In the genomic region with DNA sequence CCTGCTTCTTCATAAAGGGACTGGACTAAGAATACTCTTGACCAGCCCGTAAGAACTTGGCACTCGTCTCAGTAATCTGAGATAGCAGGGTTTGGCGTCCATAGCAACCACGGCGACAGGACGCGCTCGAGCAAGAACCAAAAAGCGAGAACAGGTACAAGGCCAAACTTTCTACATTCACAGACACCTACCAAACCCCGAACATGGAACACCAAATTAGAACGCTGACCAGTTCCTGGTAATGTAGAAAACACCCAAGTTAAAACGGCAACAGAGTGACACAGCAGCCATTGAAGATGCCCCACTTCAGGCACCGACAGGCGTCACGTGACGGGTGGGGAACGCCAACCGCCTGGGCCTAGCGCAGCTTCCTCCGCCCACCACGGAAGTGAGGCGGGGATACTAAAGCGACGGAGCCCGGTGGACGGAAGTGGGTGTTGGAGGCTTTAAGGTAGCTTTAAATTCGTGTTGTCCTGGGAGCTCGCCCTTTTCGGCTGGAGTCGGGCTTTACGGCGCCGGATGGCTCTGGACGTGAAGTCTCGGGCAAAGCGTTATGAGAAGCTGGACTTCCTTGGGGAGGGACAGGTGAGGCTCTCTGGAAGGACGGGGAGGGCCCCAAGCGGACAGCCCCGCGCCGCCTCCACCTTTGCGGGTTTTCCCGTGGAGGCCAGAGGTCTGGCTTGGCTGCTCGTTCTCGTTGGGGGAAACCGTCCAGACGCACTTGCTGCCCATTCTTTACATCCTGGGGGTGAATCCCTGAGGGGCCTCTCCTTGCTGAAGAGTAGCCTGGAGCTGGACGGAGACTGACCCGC, we compare ENCODE assay signal across 8 cellular contexts. TPM values are rescaled to one million over a fixed set of nuclear protein-coding genes. Genes with fewer than 3 reads are reported as not detected.
A peak's percentile ranks its signal among the peaks of the same experiment; 100 is the strongest.
DNase-seq lines count a peak whose midpoint lies in the region; ATAC-seq and TF ChIP-seq lines count a peak whose summit lies in the region.

CDK7 (plus strand) TSS at position 430 of the 812 bp plus-strand sequence; CDS start at position 520, 90 bp downstream.

- H3K27ac ChIP-seq in PC-9 (peak within 1 kb of the TSS; percentile 38), mucosa of rectum (ENCODE audit: low read depth in 2 of 2, low read length in 2 of 2) (peak within 1 kb of the TSS; percentile 71 to 86)

- peaks cover 25% of the 10 kb centered on the region for H3F3A ChIP-seq in PC-9 (ENCODE audit: insufficient read depth, low read depth)

- POLR2A ChIA-PET in PC-9 (lab: Charles Lee; ENCODE audit: unreplicated experiment), result interaction anchor here (0.6 to 1.0 kb wide), 7 partner anchors 18 to 262 kb away, joined by 3 to 40 read pairs (median 5); partner anchors contain the start of genes CCNB1 and CENPH

- H3K9me3 ChIP-seq in PC-9 (ENCODE audit: insufficient read depth, low read depth) (no peaks in the 10 kb centered on the region), mucosa of rectum (ENCODE audit: control insufficient read depth in 2 of 2, low read length in 2 of 2) (no peaks in the 10 kb centered on the region)

- peak; percentile 86 for TF ChIP-seq POLR2A in erythroblast (IDR thresholded peaks at IDR 0.05; ENCODE audit: low read length)

- peak; percentile 98 for ATAC-seq in GM21619 (IDR thresholded peaks at IDR 0.05; ENCODE audit: unreplicated experiment)

- H3K4me1 ChIP-seq in PC-9 (replicated peaks; ENCODE audit: insufficient read depth) (peaks cover 43% of the 10 kb centered on the region), mucosa of rectum (ENCODE audit: control insufficient read depth in 2 of 2, insufficient read depth in 2 of 2, low read length in 2 of 2) (peaks cover 11 to 15% of the 10 kb centered on the region in 2 donors)

- peak within 1 kb of the TSS; percentile 92 for H2AFZ ChIP-seq in PC-9

- no peaks in the 10 kb centered on the region for H3K27me3 ChIP-seq in PC-9 (ENCODE audit: insufficient read depth, low read depth)
- no peaks in the 10 kb centered on the region for H3K27me3 ChIP-seq in mucosa of rectum (ENCODE audit: control insufficient read depth in 2 of 2, insufficient read depth in 2 of 2, low read length in 2 of 2)

- DNase-seq in DMS153 (lab: John Stamatoyannopoulos, UW) (peak; percentile 44), PC-9 (peak; percentile 88 to 92), erythroblast (lab: John Stamatoyannopoulos, UW) (peak; percentile 95)
- DNase-seq in Jurkat, Clone E6-1 (ENCODE audit: low read depth, low spot score), result peak; percentile 79
- DNase-seq in activated T-cell treated with anti-CD3 and anti-CD28 coated beads, Interleukin-2, amount 50 U/mL, for 1 hour, result peak; percentile 89
- peak; percentile 94 for DNase-seq in stimulated activated CD8-positive, alpha-beta memory T cell treated with anti-CD3 and anti-CD28 coated beads, Interleukin-4, amount 100 ng/mL, for 48 hours

- peak within 1 kb of the TSS; percentile 96 for H3K4me3 ChIP-seq in Jurkat, Clone E6-1 (ENCODE audit: low read length)
- H3K4me3 ChIP-seq in PC-9 (peak within 1 kb of the TSS; percentile 72), mucosa of rectum (ENCODE audit: low read length in 2 of 2) (peak within 1 kb of the TSS; percentile 88 to 100)

- peak within 1 kb of the TSS; percentile 89 for H3K4me2 ChIP-seq in PC-9

- H3K36me3 ChIP-seq in PC-9 (ENCODE audit: low read depth), result peaks cover 8% of the 10 kb centered on the region; the same call in 1 of the 2 replicates
- H3K36me3 ChIP-seq in mucosa of rectum (ENCODE audit: control insufficient read depth in 2 of 2, insufficient read depth in 2 of 2, low read length in 2 of 2), result peaks cover 3 to 8% of the 10 kb centered on the region in 2 donors

- no peak for TF ChIP-seq CTCF in PC-9 (conservative IDR thresholded peaks at IDR 0.05)

- intact Hi-C loops in PC-9 (cut with micrococcal nuclease; ENCODE audit: unreplicated experiment), result no loop called here

- CTCF ChIA-PET in PC-9 (lab: Charles Lee), result no interaction called here

- H3K9ac ChIP-seq in mucosa of rectum (ENCODE audit: low read depth in 1 of 2, low read length in 2 of 2), result peak within 1 kb of the TSS; percentile 86 to 94

- H3K9me2 ChIP-seq in PC-9 (ENCODE audit: insufficient read depth), result no peaks in the 10 kb centered on the region

- no peaks in the 10 kb centered on the region for H4K20me1 ChIP-seq in PC-9 (ENCODE audit: insufficient read depth)

- H3K79me2 ChIP-seq in PC-9 (ENCODE audit: low read depth), result peaks cover 45% of the 10 kb centered on the region

- BruUV-seq in PC-9 (replicated peaks; lab: Mats Ljungman, UMichigan), result TSS peak; percentile 83

RNA-seq across cellular contexts. Expression of gene CDK7, which starts in this region (rescaled TPM):
- 76.1 TPM for polyA plus RNA-seq in Jurkat, Clone E6-1 (2012; ENCODE audit: insufficient read depth, insufficient read length)
- 51.6 and 60.5 TPM in 2 replicates for total RNA-seq in PC-9 (2021)

Comparison
In these comparisons a context has a peak if more than half of its experiments do, and no peak if none do; other contexts are left out.
1. Peak in every context shown above with its lines: DNase-seq, ATAC-seq, H3K4me3 ChIP-seq and H3K27ac ChIP-seq.
2. DNase-seq: peak in every context shown above with its lines; median percentile 95 in erythroblast; 94 in stimulated activated CD8-positive, alpha-beta memory T cell treated with anti-CD3 and anti-CD28 coated beads, Interleukin-4, amount 100 ng/mL, for 48 hours; 90 in PC-9; 89 in activated T-cell treated with anti-CD3 and anti-CD28 coated beads, Interleukin-2, amount 50 U/mL, for 1 hour; 79 in Jurkat, Clone E6-1; 44 in DMS153.